In the genomic region with DNA sequence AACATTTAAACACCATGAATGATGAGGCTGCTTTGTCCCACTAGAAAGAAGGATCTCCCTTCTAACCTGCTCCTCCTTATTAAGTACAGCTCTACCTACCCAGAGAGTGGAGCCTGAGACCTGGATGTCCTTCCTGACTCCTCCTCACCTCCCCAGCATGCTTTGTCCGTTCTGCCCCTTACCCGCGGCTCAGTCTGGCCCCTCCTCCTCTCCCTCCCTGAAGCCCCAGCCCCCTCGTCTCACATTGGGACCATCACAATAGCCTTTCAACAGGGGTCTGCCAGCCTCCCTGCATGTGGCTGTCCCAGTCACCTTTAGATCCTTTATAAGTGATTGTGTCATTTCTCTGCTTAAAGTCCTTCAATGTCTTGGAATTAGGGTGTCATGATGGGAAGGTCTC, we compare ENCODE assay signal across 17 cellular contexts.
DNase-seq lines count a peak whose midpoint lies in the region; TF ChIP-seq lines count a peak whose summit lies in the region.
"Had no signal": no experiment of that assay in that cellular context is flagged by ENCODE, and none has a peak within 500 bp of the region (broad histone marks: within the 10 kb centered on the region; RNA-seq: fewer than 3 reads in every experiment).

No MANE protein-coding gene starts in this region.

- 0 to 4% methylated on average over 4 of the region's 4 CpGs for WGBS in endodermal cell (ENCODE audit: insufficient coverage in 1 of 2, insufficient read length in 1 of 2), 2 experiments
- no CpG with 5 or more reads among the region's 4 CpGs for WGBS in mesendoderm (ENCODE audit: extremely low coverage, insufficient coverage, low lambda C conversion rate)
- WGBS in sigmoid colon, 2 donors = 74 to 87% methylated on average over 4 of the region's 4 CpGs

- peak; percentile 30 for DNase-seq in activated CD4-positive, alpha-beta T cell treated with anti-CD3 and anti-CD28 coated beads, Interleukin-2, amount 10 ng/mL, durations not matched to agents 24 days and 14 days
- no peak for DNase-seq in activated CD4-positive, alpha-beta T cell treated with anti-CD3 and anti-CD28 coated beads for 48 hours
- peak; percentile 79 for DNase-seq in endodermal cell
- peak; percentile 50 for DNase-seq in mesendoderm
- no peak for DNase-seq in ecto neural progenitor cell (ENCODE audit: low spot score)
- no peak for DNase-seq in sigmoid colon
- no peak for DNase-seq in ascending aorta (ENCODE audit: low spot score in 2 of 2)
- no peak for DNase-seq in NCI-H1105 treated with DMSO at 0.1 percent for 48 hours (lab: John Stamatoyannopoulos, UW)
- DNase-seq: CD8-positive, alpha-beta T cell; COR-L47; DMS153; DMS79 treated with DMSO at 0.1 percent for 48 hours; EL; GDM1 had no signal

- H3K18ac ChIP-seq in mesendoderm (ENCODE audit: low read length) = no peak overlapping the region

- no peaks in the 10 kb centered on the region for H3K36me3 Mint-ChIP-seq in activated CD4-positive, alpha-beta T cell treated with anti-CD3 and anti-CD28 coated beads, Interleukin-2, amount 10 ng/mL, durations not matched to agents 24 days and 14 days (ENCODE audit: low read depth)
- H3K36me3 Mint-ChIP-seq in endodermal cell (ENCODE audit: low read depth) = peaks cover 18% of the 10 kb centered on the region

- H3K4me1 ChIP-seq in endodermal cell (ENCODE audit: control insufficient read depth, insufficient read depth, low read length) (peaks cover 16% of the 10 kb centered on the region), mesendoderm (ENCODE audit: control insufficient read depth, low read depth, low read length) (peaks cover 4% of the 10 kb centered on the region), sigmoid colon (no peaks in the 10 kb centered on the region), ascending aorta (no peaks in the 10 kb centered on the region)

- no peak overlapping the region for H2BK15ac ChIP-seq in mesendoderm (replicated peaks; ENCODE audit: low read depth)

- TF ChIP-seq POLR2A in sigmoid colon (IDR thresholded peaks at IDR 0.05) = no peak

- no peak overlapping the region for H3K4me2 ChIP-seq in mesendoderm (ENCODE audit: low read length)

- H3K4me1 Mint-ChIP-seq in activated CD4-positive, alpha-beta T cell treated with anti-CD3 and anti-CD28 coated beads, Interleukin-2, amount 10 ng/mL, durations not matched to agents 24 days and 14 days = no peaks in the 10 kb centered on the region
- peaks cover 46% of the 10 kb centered on the region for H3K4me1 Mint-ChIP-seq in endodermal cell

- H3K27ac Mint-ChIP-seq in activated CD4-positive, alpha-beta T cell treated with anti-CD3 and anti-CD28 coated beads, Interleukin-2, amount 10 ng/mL, durations not matched to agents 24 days and 14 days = no peak overlapping the region
- H3K27ac Mint-ChIP-seq in endodermal cell = peak overlapping the region; percentile 76
- H3K27ac Mint-ChIP-seq: CD8-positive, alpha-beta T cell had no signal

- no peaks in the 10 kb centered on the region for H3K27me3 Mint-ChIP-seq in activated CD4-positive, alpha-beta T cell treated with anti-CD3 and anti-CD28 coated beads, Interleukin-2, amount 10 ng/mL, durations not matched to agents 24 days and 14 days
- no peaks in the 10 kb centered on the region for H3K27me3 Mint-ChIP-seq in endodermal cell (ENCODE audit: insufficient read depth)

- no peaks in the 10 kb centered on the region for H3K79me1 ChIP-seq in mesendoderm (ENCODE audit: low read length)

- H2BK5ac ChIP-seq in mesendoderm (ENCODE audit: low read length) = no peak overlapping the region

- intact Hi-C loops in activated CD4-positive, alpha-beta T cell treated with anti-CD3 and anti-CD28 coated beads, Interleukin-2, amount 10 ng/mL, durations not matched to agents 24 days and 14 days (cut with micrococcal nuclease) = no loop called here
- intact Hi-C loops in sigmoid colon (cut with DNase I) (no loop called here), ascending aorta (cut with DNase I) (no loop called here)

- no peak overlapping the region for H2BK120ac ChIP-seq in mesendoderm (ENCODE audit: low read depth, low read length)

- H3K4me3 Mint-ChIP-seq in activated CD4-positive, alpha-beta T cell treated with anti-CD3 and anti-CD28 coated beads, Interleukin-2, amount 10 ng/mL, durations not matched to agents 24 days and 14 days = no peak overlapping the region
- H3K4me3 Mint-ChIP-seq in endodermal cell = peak overlapping the region; percentile 45
- H3K4me3 Mint-ChIP-seq: CD14-positive monocyte; CD8-positive, alpha-beta T cell had no signal

- no peaks in the 10 kb centered on the region for H3K9me3 ChIP-seq in endodermal cell (ENCODE audit: control insufficient read depth, low read length)
- no peaks in the 10 kb centered on the region for H3K9me3 ChIP-seq in sigmoid colon
- no peaks in the 10 kb centered on the region for H3K9me3 ChIP-seq in ascending aorta

- peak overlapping the region; percentile 70 for H3K4me3 ChIP-seq in endodermal cell (ENCODE audit: low read length)
- no peak overlapping the region for H3K4me3 ChIP-seq in mesendoderm (ENCODE audit: low read length)
- H3K4me3 ChIP-seq in sigmoid colon = no peak overlapping the region
- no peak overlapping the region for H3K4me3 ChIP-seq in ascending aorta

- H4K5ac ChIP-seq in mesendoderm (ENCODE audit: low read length) = no peak overlapping the region

- no peak for TF ChIP-seq EP300 in sigmoid colon (IDR thresholded peaks at IDR 0.05)

- no peaks in the 10 kb centered on the region for H3K9me3 Mint-ChIP-seq in activated CD4-positive, alpha-beta T cell treated with anti-CD3 and anti-CD28 coated beads, Interleukin-2, amount 10 ng/mL, durations not matched to agents 24 days and 14 days
- no peaks in the 10 kb centered on the region for H3K9me3 Mint-ChIP-seq in endodermal cell
- H3K9me3 Mint-ChIP-seq: CD14-positive monocyte; CD8-positive, alpha-beta T cell had no signal

- TF ChIP-seq CTCF in endodermal cell (conservative IDR thresholded peaks at IDR 0.05) (no peak), sigmoid colon (IDR thresholded peaks at IDR 0.05) (no peak), ascending aorta (IDR thresholded peaks at IDR 0.05) (no peak)

- H2AK5ac ChIP-seq in mesendoderm (ENCODE audit: low read length) = no peak overlapping the region

- H3K23ac ChIP-seq in mesendoderm (ENCODE audit: low read length) = no peak overlapping the region

- H3K27ac ChIP-seq in endodermal cell (ENCODE audit: low read depth, low read length) (no peak overlapping the region), mesendoderm (ENCODE audit: low read depth, low read length) (no peak overlapping the region), sigmoid colon (no peak overlapping the region), ascending aorta (no peak overlapping the region)
- H3K27ac ChIP-seq: 22Rv1, HL-60 had no signal

- no peak overlapping the region for H4K8ac ChIP-seq in mesendoderm (ENCODE audit: low read depth, low read length)

- H3K36me3 ChIP-seq in endodermal cell (ENCODE audit: control insufficient read depth, insufficient read depth, low read length) (peaks cover 4% of the 10 kb centered on the region), mesendoderm (ENCODE audit: control insufficient read depth, insufficient read depth, low read length) (no peaks in the 10 kb centered on the region), sigmoid colon (peaks cover 0 to 4% (median 0%) of the 10 kb centered on the region in 4 donors), ascending aorta (peaks cover 0 to 8% of the 10 kb centered on the region in 2 donors)

- H3K27me3 ChIP-seq in endodermal cell (ENCODE audit: control insufficient read depth, insufficient read depth, low read length, poor library complexity, severe bottlenecking) (no peaks in the 10 kb centered on the region), mesendoderm (ENCODE audit: insufficient read depth, low read length, poor library complexity) (no peaks in the 10 kb centered on the region), sigmoid colon (no peaks in the 10 kb centered on the region), ascending aorta (no peaks in the 10 kb centered on the region)

- no peak overlapping the region for H3K4ac ChIP-seq in mesendoderm (ENCODE audit: low read depth, low read length)

- H3K9ac ChIP-seq in endodermal cell (ENCODE audit: extremely low read depth, low read length, poor library complexity, severe bottlenecking) (no peak overlapping the region), mesendoderm (ENCODE audit: low read length) (peak overlapping the region; percentile 15)

- no peaks in the 10 kb centered on the region for H3K79me2 ChIP-seq in mesendoderm (ENCODE audit: control insufficient read depth, insufficient read depth, low read length)

- H3K56ac ChIP-seq in mesendoderm (ENCODE audit: low read length) = peak overlapping the region; percentile 40

Comparison
In these comparisons a context has a peak if more than half of its experiments do, and no peak if none do; other contexts are left out.
1. DNase-seq: peak in activated CD4-positive, alpha-beta T cell treated with anti-CD3 and anti-CD28 coated beads, Interleukin-2, amount 10 ng/mL, durations not matched to agents 24 days and 14 days (single experiment), endodermal cell (single experiment) and mesendoderm (single experiment); none in activated CD4-positive, alpha-beta T cell treated with anti-CD3 and anti-CD28 coated beads for 48 hours (single experiment), ecto neural progenitor cell (single experiment), sigmoid colon (single experiment), ascending aorta (0 of 2) and NCI-H1105 treated with DMSO at 0.1 percent for 48 hours (single experiment).